20 cellular contexts compared by ENCODE assay signal in genomic region chr1:113792986-113793385, GRCh38. TPM values are rescaled to one million over a fixed set of nuclear protein-coding genes. Genes with fewer than 3 reads are reported as not detected.
DNase-seq lines count a peak whose midpoint lies in the region; ATAC-seq, FAIRE-seq and TF ChIP-seq lines count a peak whose summit lies in the region.
"Had no signal": no experiment of that assay in that cellular context is flagged by ENCODE, and none has a peak within 500 bp of the region (broad histone marks: within the 10 kb centered on the region; RNA-seq: fewer than 3 reads in every experiment).

No MANE protein-coding gene starts in this region.

- H3K4me3 ChIP-seq in PC-3 (ENCODE audit: low read length) (peak overlapping the region; percentile 10; the same call in 1 of the 2 replicates), bronchial epithelial cell (ENCODE audit: low read depth, low read length) (no peak overlapping the region)
- H3K4me3 ChIP-seq: body of pancreas, PC-9, vagina had no signal

- peak overlapping the region; percentile 45 for H3K27ac ChIP-seq in PC-3 (ENCODE audit: low read length)
- H3K27ac ChIP-seq: PC-9, vagina had no signal

- H3K9me2 ChIP-seq in PC-3 (replicated peaks; ENCODE audit: low read length), result no peaks in the 10 kb centered on the region

- no peaks in the 10 kb centered on the region for H3F3A ChIP-seq in PC-3 (ENCODE audit: low read length, unreplicated experiment)

- POLR2A ChIA-PET in PC-3 (lab: Charles Lee; ENCODE audit: unreplicated experiment), result interaction anchor here (0.6 kb wide), 1 partner anchor 11 kb away, joined by 11 read pairs; no protein-coding TSS in a partner anchor

- H3K79me2 ChIP-seq in PC-3 (ENCODE audit: low read length), result peaks cover 63% of the 10 kb centered on the region

- DNase-seq in activated naive CD8-positive, alpha-beta T cell treated with anti-CD3 and anti-CD28 coated beads, Interleukin-2, amount 50 U/mL, for 24 hours, result no peak
- DNase-seq in PC-3 (peak; percentile 87), bronchial epithelial cell (ENCODE audit: low read depth) (peak; percentile 56)
- DNase-seq in stimulated activated effector memory CD8-positive, alpha-beta T cell treated with anti-CD3 and anti-CD28 coated beads, Interleukin-12 subunit alpha, Interleukin-12 subunit beta, amount 100 ng/mL, for 72 hours (ENCODE audit: low spot score in 2 of 2), result no peak
- no peak for DNase-seq in activated CD4-positive, alpha-beta T cell treated with anti-CD3 and anti-CD28 coated beads for 48 hours
- DNase-seq: activated CD4-positive, alpha-beta T cell treated with anti-CD3 and anti-CD28 coated beads for 4 hours; activated T-cell treated with anti-CD3 and anti-CD28 coated beads, Interleukin-2, amount 50 U/mL, for 72 hours; body of pancreas; Karpas-422; midbrain; NCI-H1694; NCI-H524; PC-9; stimulated activated naive B cell treated with anti-CD40 and anti-IgM and Interleukin-4, amounts not matched to agents 10 μg/mL and 1 μg/mL and 100 μg/mL, for 72 hours; T-helper 1 cell had no signal

- no peak overlapping the region for H3K9ac ChIP-seq in PC-3 (ENCODE audit: low read length)

- H3K36me3 Mint-ChIP-seq in activated naive CD8-positive, alpha-beta T cell, result peaks cover 22% of the 10 kb centered on the region
- H3K36me3 Mint-ChIP-seq in activated naive CD8-positive, alpha-beta T cell treated with anti-CD3 and anti-CD28 coated beads, Interleukin-2, amount 50 U/mL, for 24 hours (ENCODE audit: low read depth), result peaks cover 44% of the 10 kb centered on the region
- H3K36me3 Mint-ChIP-seq in stimulated activated effector memory CD8-positive, alpha-beta T cell treated with anti-CD3 and anti-CD28 coated beads, Interleukin-12 subunit alpha, Interleukin-12 subunit beta, amount 100 ng/mL, for 72 hours, result peaks cover 52% of the 10 kb centered on the region

- H3K36me3 ChIP-seq in PC-3 (ENCODE audit: low read depth, low read length) (peaks cover 6% of the 10 kb centered on the region; the same call in 1 of the 2 replicates), bronchial epithelial cell (ENCODE audit: control insufficient read depth, insufficient read depth, low read length) (no peaks in the 10 kb centered on the region)

- H3K27me3 ChIP-seq in PC-3 (ENCODE audit: low read length) (no peaks in the 10 kb centered on the region), bronchial epithelial cell (ENCODE audit: control insufficient read depth, insufficient read depth, low read length) (no peaks in the 10 kb centered on the region)
- H3K27me3 ChIP-seq: body of pancreas, vagina had no signal

- H3K4me2 ChIP-seq in PC-3 (ENCODE audit: low read length), result peak overlapping the region; percentile 51
- H3K4me2 ChIP-seq: PC-9 had no signal

- intact Hi-C loops in PC-3 (cut with micrococcal nuclease), result no loop called here

- no peak for FAIRE-seq in bronchial epithelial cell (lab: Jason Lieb, UNC)
- FAIRE-seq: keratinocyte had no signal

- no peak for ATAC-seq in activated naive CD8-positive, alpha-beta T cell treated with anti-CD3 and anti-CD28 coated beads, Interleukin-2, amount 50 U/mL, for 24 hours
- peak; percentile 91 for ATAC-seq in PC-3
- no peak for ATAC-seq in stimulated activated effector memory CD8-positive, alpha-beta T cell treated with anti-CD3 and anti-CD28 coated beads, Interleukin-12 subunit alpha, Interleukin-12 subunit beta, amount 100 ng/mL, for 72 hours
- ATAC-seq in GM18909 (IDR thresholded peaks at IDR 0.05; ENCODE audit: poor library complexity, unreplicated experiment), result no peak
- no peak for ATAC-seq in HG02840 (IDR thresholded peaks at IDR 0.05; ENCODE audit: low FRiP score, unreplicated experiment)
- ATAC-seq: body of pancreas; stimulated activated naive B cell treated with anti-CD40 and anti-IgM and Interleukin-4, amounts not matched to agents 10 μg/mL and 1 μg/mL and 100 μg/mL, for 72 hours had no signal

- H3K9me3 ChIP-seq in PC-3 (ENCODE audit: low read length), result no peaks in the 10 kb centered on the region
- H3K9me3 ChIP-seq: body of pancreas, vagina had no signal

- peak overlapping the region; percentile 82 for H3K27ac Mint-ChIP-seq in activated naive CD8-positive, alpha-beta T cell
- no peak overlapping the region for H3K27ac Mint-ChIP-seq in activated naive CD8-positive, alpha-beta T cell treated with anti-CD3 and anti-CD28 coated beads, Interleukin-2, amount 50 U/mL, for 24 hours
- peak overlapping the region; percentile 80 for H3K27ac Mint-ChIP-seq in stimulated activated effector memory CD8-positive, alpha-beta T cell treated with anti-CD3 and anti-CD28 coated beads, Interleukin-12 subunit alpha, Interleukin-12 subunit beta, amount 100 ng/mL, for 72 hours
- H3K27ac Mint-ChIP-seq: stimulated activated naive B cell treated with anti-CD40 and anti-IgM and Interleukin-4, amounts not matched to agents 10 μg/mL and 1 μg/mL and 100 μg/mL, for 72 hours had no signal

- H3K4me1 ChIP-seq in PC-3 (ENCODE audit: insufficient read depth, low read length), result peaks cover 22% of the 10 kb centered on the region

- TF ChIP-seq CTCF in PC-3 (conservative IDR thresholded peaks at IDR 0.05; ENCODE audit: low read depth, low read length) (no peak), bronchial epithelial cell (IDR thresholded peaks at IDR 0.05; ENCODE audit: insufficient read depth, low read length, severe bottlenecking) (no peak)

- no peaks in the 10 kb centered on the region for H4K20me1 ChIP-seq in PC-3 (ENCODE audit: low read length)

- no peaks in the 10 kb centered on the region for H3K27me3 Mint-ChIP-seq in activated naive CD8-positive, alpha-beta T cell
- H3K27me3 Mint-ChIP-seq in activated naive CD8-positive, alpha-beta T cell treated with anti-CD3 and anti-CD28 coated beads, Interleukin-2, amount 50 U/mL, for 24 hours, result no peaks in the 10 kb centered on the region
- H3K27me3 Mint-ChIP-seq: stimulated activated naive B cell treated with anti-CD40 and anti-IgM and Interleukin-4, amounts not matched to agents 10 μg/mL and 1 μg/mL and 100 μg/mL, for 72 hours had no signal

- BruUV-seq in PC-3 (replicated peaks; lab: Mats Ljungman, UMichigan), result no TSS peak

- no peak overlapping the region for H3K4me3 Mint-ChIP-seq in activated naive CD8-positive, alpha-beta T cell
- no peak overlapping the region for H3K4me3 Mint-ChIP-seq in activated naive CD8-positive, alpha-beta T cell treated with anti-CD3 and anti-CD28 coated beads, Interleukin-2, amount 50 U/mL, for 24 hours
- no peak overlapping the region for H3K4me3 Mint-ChIP-seq in stimulated activated effector memory CD8-positive, alpha-beta T cell treated with anti-CD3 and anti-CD28 coated beads, Interleukin-12 subunit alpha, Interleukin-12 subunit beta, amount 100 ng/mL, for 72 hours
- H3K4me3 Mint-ChIP-seq: stimulated activated naive B cell treated with anti-CD40 and anti-IgM and Interleukin-4, amounts not matched to agents 10 μg/mL and 1 μg/mL and 100 μg/mL, for 72 hours had no signal

- H2AFZ ChIP-seq in PC-3 (ENCODE audit: low read length), result no peak overlapping the region
- H2AFZ ChIP-seq: PC-9 had no signal

- CTCF ChIA-PET in PC-3 (lab: Charles Lee), result interaction anchor here (0.7 kb wide), 1 partner anchor 241 kb away, joined by 3 read pairs; no protein-coding TSS in a partner anchor

- peaks cover 65% of the 10 kb centered on the region for H3K4me1 Mint-ChIP-seq in activated naive CD8-positive, alpha-beta T cell (ENCODE audit: low read depth)
- peaks cover 52% of the 10 kb centered on the region for H3K4me1 Mint-ChIP-seq in activated naive CD8-positive, alpha-beta T cell treated with anti-CD3 and anti-CD28 coated beads, Interleukin-2, amount 50 U/mL, for 24 hours
- H3K4me1 Mint-ChIP-seq in stimulated activated effector memory CD8-positive, alpha-beta T cell treated with anti-CD3 and anti-CD28 coated beads, Interleukin-12 subunit alpha, Interleukin-12 subunit beta, amount 100 ng/mL, for 72 hours, result peaks cover 51% of the 10 kb centered on the region

- H3K9me3 Mint-ChIP-seq in activated naive CD8-positive, alpha-beta T cell (ENCODE audit: low read depth), result no peaks in the 10 kb centered on the region
- H3K9me3 Mint-ChIP-seq in activated naive CD8-positive, alpha-beta T cell treated with anti-CD3 and anti-CD28 coated beads, Interleukin-2, amount 50 U/mL, for 24 hours, result no peaks in the 10 kb centered on the region
- peaks cover under 1% of the 10 kb centered on the region for H3K9me3 Mint-ChIP-seq in stimulated activated effector memory CD8-positive, alpha-beta T cell treated with anti-CD3 and anti-CD28 coated beads, Interleukin-12 subunit alpha, Interleukin-12 subunit beta, amount 100 ng/mL, for 72 hours
- H3K9me3 Mint-ChIP-seq: activated T-cell treated with anti-CD3 and anti-CD28 coated beads, Interleukin-2, amount 50 U/mL, for 72 hours; stimulated activated naive B cell treated with anti-CD40 and anti-IgM and Interleukin-4, amounts not matched to agents 10 μg/mL and 1 μg/mL and 100 μg/mL, for 72 hours had no signal

RNA-seq across cellular contexts. Expression of gene RSBN1, which starts 19.3 kb away (rescaled TPM):
- total RNA-seq in PC-3 (2014; rRNA removed), result 8.4 and 11.7 TPM in 2 replicates
- 7.9 and 12.9 TPM in 2 replicates for total RNA-seq in bronchial epithelial cell

RNA-seq across cellular contexts. Expression of gene PHTF1, which starts 33.7 kb away (rescaled TPM):
- 23.4 and 27.3 TPM in 2 replicates for total RNA-seq in PC-3 (2014; rRNA removed)
- total RNA-seq in bronchial epithelial cell, result 5.5 and 7.4 TPM in 2 replicates

Comparison
In these comparisons a context has a peak if more than half of its experiments do, and no peak if none do; other contexts are left out.
1. DNase-seq: peak in PC-3 (single experiment) and bronchial epithelial cell (single experiment); none in activated naive CD8-positive, alpha-beta T cell treated with anti-CD3 and anti-CD28 coated beads, Interleukin-2, amount 50 U/mL, for 24 hours (single experiment), stimulated activated effector memory CD8-positive, alpha-beta T cell treated with anti-CD3 and anti-CD28 coated beads, Interleukin-12 subunit alpha, Interleukin-12 subunit beta, amount 100 ng/mL, for 72 hours (0 of 2) and activated CD4-positive, alpha-beta T cell treated with anti-CD3 and anti-CD28 coated beads for 48 hours (single experiment).